ENCODE assay signal across 1 cellular context in the genomic region with DNA sequence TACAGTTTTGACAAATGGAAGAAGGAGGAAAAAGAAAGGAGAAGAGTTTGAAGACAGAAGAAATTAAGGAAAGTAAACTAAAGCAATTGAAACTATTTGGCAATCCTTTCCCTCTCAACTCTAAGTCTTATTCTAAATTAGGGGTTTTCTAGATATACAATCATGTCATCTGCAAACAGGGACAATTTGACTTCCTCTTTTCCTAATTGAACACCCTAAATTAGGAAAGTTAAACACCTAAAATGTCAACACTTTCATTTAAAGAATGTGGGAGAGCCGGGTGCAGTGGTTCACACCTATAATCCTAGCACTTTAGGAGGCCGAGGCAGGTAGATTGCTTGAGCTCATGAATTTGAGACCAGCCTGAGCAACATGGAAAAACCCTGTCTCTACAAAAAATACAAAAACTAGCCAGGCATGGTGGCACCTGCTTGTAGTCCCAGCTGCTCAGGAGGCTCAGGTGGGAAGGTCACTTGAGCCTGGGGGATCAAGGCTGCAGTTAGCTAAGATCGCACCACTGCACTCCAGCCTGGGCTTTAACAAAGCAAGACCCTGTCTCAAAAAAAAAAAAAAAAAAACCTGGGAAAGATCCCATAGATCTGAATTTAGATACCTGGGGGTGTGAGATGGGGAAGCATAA.
TF ChIP-seq lines count a peak whose summit lies in the region.

No MANE protein-coding gene starts in this region.

TF ChIP-seq in IMR-90, 13 proteins besides CTCF, POLR2A, EP300 and RAD21:
- TF ChIP-seq MAZ (IDR thresholded peaks at IDR 0.05; ENCODE audit: borderline replicate concordance, low read depth, low read length) (no peak), NFE2L2 (IDR thresholded peaks at IDR 0.05; ENCODE audit: low read depth, low read length) (no peak), RFX5 (IDR thresholded peaks at IDR 0.05; ENCODE audit: low read depth, low read length) (no peak), CHD1 (IDR thresholded peaks at IDR 0.05; ENCODE audit: low read depth, low read length) (no peak), SMC3 (IDR thresholded peaks at IDR 0.05; ENCODE audit: low read depth, low read length) (no peak), FOS (IDR thresholded peaks at IDR 0.05; ENCODE audit: low read depth, low read length) (no peak), MXI1 (IDR thresholded peaks at IDR 0.05; ENCODE audit: borderline replicate concordance, low read depth, low read length) (no peak), MAFK (IDR thresholded peaks at IDR 0.05; ENCODE audit: low read depth, low read length) (no peak), BHLHE40 (IDR thresholded peaks at IDR 0.05; ENCODE audit: low read depth, low read length) (no peak), CEBPB (IDR thresholded peaks at IDR 0.05; ENCODE audit: low read depth, low read length) (no peak), RCOR1 (IDR thresholded peaks at IDR 0.05; ENCODE audit: insufficient replicate concordance, low read length) (no peak)
- TF ChIP-seq, protein P1, sequence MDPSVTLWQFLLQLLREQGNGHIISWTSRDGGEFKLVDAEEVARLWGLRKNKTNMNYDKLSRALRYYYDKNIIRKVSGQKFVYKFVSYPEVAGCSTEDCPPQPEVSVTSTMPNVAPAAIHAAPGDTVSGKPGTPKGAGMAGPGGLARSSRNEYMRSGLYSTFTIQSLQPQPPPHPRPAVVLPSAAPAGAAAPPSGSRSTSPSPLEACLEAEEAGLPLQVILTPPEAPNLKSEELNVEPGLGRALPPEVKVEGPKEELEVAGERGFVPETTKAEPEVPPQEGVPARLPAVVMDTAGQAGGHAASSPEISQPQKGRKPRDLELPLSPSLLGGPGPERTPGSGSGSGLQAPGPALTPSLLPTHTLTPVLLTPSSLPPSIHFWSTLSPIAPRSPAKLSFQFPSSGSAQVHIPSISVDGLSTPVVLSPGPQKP (IDR thresholded peaks at IDR 0.05; ENCODE audit: borderline replicate concordance, low read depth, low read length) = no peak
- TF ChIP-seq, protein P2, sequence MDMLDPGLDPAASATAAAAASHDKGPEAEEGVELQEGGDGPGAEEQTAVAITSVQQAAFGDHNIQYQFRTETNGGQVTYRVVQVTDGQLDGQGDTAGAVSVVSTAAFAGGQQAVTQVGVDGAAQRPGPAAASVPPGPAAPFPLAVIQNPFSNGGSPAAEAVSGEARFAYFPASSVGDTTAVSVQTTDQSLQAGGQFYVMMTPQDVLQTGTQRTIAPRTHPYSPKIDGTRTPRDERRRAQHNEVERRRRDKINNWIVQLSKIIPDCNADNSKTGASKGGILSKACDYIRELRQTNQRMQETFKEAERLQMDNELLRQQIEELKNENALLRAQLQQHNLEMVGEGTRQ (IDR thresholded peaks at IDR 0.05; ENCODE audit: low read depth, low read length) = no peak
